Comparison of ENCODE assay signal across 10 cellular contexts in genomic region chr11:76798656-76799055, GRCh38. TPM values are rescaled to one million over a fixed set of nuclear protein-coding genes. Genes with fewer than 3 reads are reported as not detected.
A peak's percentile ranks its signal among the peaks of the same experiment; 100 is the strongest.
DNase-seq lines count a peak whose midpoint lies in the region; ATAC-seq, FAIRE-seq and TF ChIP-seq lines count a peak whose summit lies in the region.
"Had no signal": no experiment of that assay in that cellular context is flagged by ENCODE, and none has a peak within 500 bp of the region (broad histone marks: within the 10 kb centered on the region; RNA-seq: fewer than 3 reads in every experiment).

No MANE protein-coding gene starts in this region.

- intact Hi-C loops in A673 (cut with micrococcal nuclease; ENCODE audit: unreplicated experiment) (loop anchor here (1.0 kb wide), 1 partner anchor 64 kb away; no protein-coding TSS in a partner anchor), IMR-90 (cut with micrococcal nuclease) (loop anchor here (1.0 kb wide), 1 partner anchor 64 kb away; no protein-coding TSS in a partner anchor), endothelial cell of umbilical vein (cut with micrococcal nuclease) (loop anchor here (1.0 to 2.0 kb wide), 3 partner anchors 14 to 64 kb away; no protein-coding TSS in a partner anchor)

- FAIRE-seq in endothelial cell of umbilical vein (lab: Jason Lieb, UNC): no peak
- FAIRE-seq: D721Med had no signal

- peak overlapping the region in 1 of 2 experiments; percentile 51; a peak in 1 of 4 replicates for H4K8ac ChIP-seq in IMR-90 (ENCODE audit: low read depth in 2 of 2, low read length in 2 of 2)

- TF ChIP-seq CTCF in A673 (conservative IDR thresholded peaks at IDR 0.05; ENCODE audit: low read depth, low read length) (no peak), IMR-90 (conservative IDR thresholded peaks at IDR 0.05; ENCODE audit: low read depth, low read length) (no peak), endothelial cell of umbilical vein (IDR thresholded peaks at IDR 0.05; ENCODE audit: extremely low read depth in 1 of 2, insufficient read depth in 1 of 2, low read depth in 1 of 2, low read length in 2 of 2) (no peak), nephron (IDR thresholded peaks at IDR 0.05; ENCODE audit: unreplicated experiment in 3 of 3) (no peak), endothelial cell (IDR thresholded peaks at IDR 0.05; ENCODE audit: unreplicated experiment) (no peak)

- H3K56ac ChIP-seq in IMR-90 (ENCODE audit: extremely low read depth, insufficient read depth, low read length): no peak overlapping the region

- peak overlapping the region; percentile 13 to 47 (median 34) for H3K4me3 Mint-ChIP-seq in nephron
- no peak overlapping the region for H3K4me3 Mint-ChIP-seq in endothelial cell (ENCODE audit: unreplicated experiment)

- H3K27ac Mint-ChIP-seq in nephron: no peak overlapping the region
- H3K27ac Mint-ChIP-seq in endothelial cell (ENCODE audit: unreplicated experiment): no peak overlapping the region

- peaks cover 2% of the 10 kb centered on the region for H3K79me2 ChIP-seq in endothelial cell of umbilical vein (ENCODE audit: control insufficient read depth, insufficient read depth, low read length)

- POLR2A ChIA-PET in A673 (lab: Charles Lee; ENCODE audit: low non-redundant PET) (interaction anchor here (0.9 kb wide), 1 partner anchor 140 kb away, joined by 4 read pairs; no protein-coding TSS in a partner anchor), IMR-90 (lab: Charles Lee; ENCODE audit: unreplicated experiment) (no interaction called here), endothelial cell of umbilical vein (lab: Charles Lee) (interaction anchor here (1.0 kb wide), 1 partner anchor 65 kb away, joined by 3 read pairs; no protein-coding TSS in a partner anchor)

- H2AK5ac ChIP-seq in IMR-90 (ENCODE audit: low read depth, low read length): 0 out of 2 replicates have a peak overlapping the region, but pooled peaks have one; percentile 20

- peak overlapping the region; percentile 15; the same call in 1 of the 2 replicates for H3K4me2 ChIP-seq in IMR-90 (ENCODE audit: low read depth, low read length)
- H3K4me2 ChIP-seq in endothelial cell of umbilical vein (ENCODE audit: insufficient read depth, low read length): peak overlapping the region; percentile 33

- 58% methylated on average over 3 of the region's 9 CpGs; no CpG with 5 or more reads in 1 of the 2 experiments for WGBS in IMR-90 (ENCODE audit: extremely low coverage in 2 of 2, insufficient read length in 1 of 2), 2 experiments

- no peak for ATAC-seq in IMR-90 (ENCODE audit: low read depth)

- in situ Hi-C loops in IMR-90 (cut with MboI; ENCODE audit: low sequenced_read_pairs): no loop called here

- peak overlapping the region; percentile 40; the same call in 1 of the 2 replicates for H4K91ac ChIP-seq in IMR-90 (ENCODE audit: insufficient read depth, low read depth, low read length)

- peaks cover 6% of the 10 kb centered on the region for H3K27me3 Mint-ChIP-seq in nephron (ENCODE audit: low read depth)
- peaks cover 6% of the 10 kb centered on the region for H3K27me3 Mint-ChIP-seq in endothelial cell (ENCODE audit: unreplicated experiment)

- no peak overlapping the region for H3K14ac ChIP-seq in IMR-90 (replicated peaks; ENCODE audit: low read depth, low read length)

- H4K20me1 ChIP-seq in IMR-90 (ENCODE audit: insufficient read depth, low read length) (peaks cover 67% of the 10 kb centered on the region), endothelial cell of umbilical vein (replicated peaks; ENCODE audit: control insufficient read depth, extremely low read depth, insufficient read depth, low read length) (no peaks in the 10 kb centered on the region)

- peak overlapping the region; percentile 44; the same call in 1 of the 2 replicates for H3K4ac ChIP-seq in IMR-90 (ENCODE audit: low read depth, low read length)

- H2BK15ac ChIP-seq in IMR-90 (ENCODE audit: low read depth, low read length): no peak overlapping the region

- H3K9me3 ChIP-seq in A673 (ENCODE audit: low read depth, low read length, poor library complexity, severe bottlenecking) (no peaks in the 10 kb centered on the region), IMR-90 (ENCODE audit: control insufficient read depth, insufficient read depth, low read length) (no peaks in the 10 kb centered on the region), endothelial cell of umbilical vein (replicated peaks; ENCODE audit: control insufficient read depth, insufficient read depth, low read length) (no peaks in the 10 kb centered on the region)

- H2BK120ac ChIP-seq in IMR-90 (ENCODE audit: low read depth, low read length): 0 out of 2 replicates have a peak overlapping the region, but pooled peaks have one; percentile 32

- no peak overlapping the region for H4K5ac ChIP-seq in IMR-90 (ENCODE audit: low read depth, low read length)

- peak overlapping the region; percentile 83 for H2AK9ac ChIP-seq in IMR-90 (replicated peaks; ENCODE audit: low read depth, low read length, poor library complexity)

- H3K36me3 ChIP-seq in A673 (ENCODE audit: insufficient read depth, low read length, poor library complexity, severe bottlenecking) (no peaks in the 10 kb centered on the region), IMR-90 (ENCODE audit: control insufficient read depth, insufficient read depth, low read length) (peaks cover 25% of the 10 kb centered on the region), endothelial cell of umbilical vein (ENCODE audit: control insufficient read depth in 2 of 2, extremely low read depth in 1 of 2, insufficient read depth in 2 of 2, low read length in 2 of 2) (peaks cover 0 to 8% of the 10 kb centered on the region in 2 experiments)

- H2BK20ac ChIP-seq in IMR-90 (ENCODE audit: low read depth, low read length): no peak overlapping the region

- H2BK5ac ChIP-seq in IMR-90 (ENCODE audit: low read depth, low read length, poor library complexity, severe bottlenecking): no peak overlapping the region

- DNase-seq in A673 (ENCODE audit: low spot score) (no peak), IMR-90 (no peak), endothelial cell of umbilical vein (ENCODE audit: low read depth, low spot score) (no peak), NCI-H226 (no peak), NCI-H2029 treated with DMSO at 0.1 percent for 48 hours (lab: John Stamatoyannopoulos, UW) (no peak), endothelial cell (ENCODE audit: low spot score) (no peak), NCI-H446 (lab: John Stamatoyannopoulos, UW) (no peak)

- no peaks in the 10 kb centered on the region for H3K27me3 ChIP-seq in A673 (replicated peaks; ENCODE audit: insufficient read depth, low read depth, low read length, poor library complexity)
- no peaks in the 10 kb centered on the region for H3K27me3 ChIP-seq in IMR-90 (ENCODE audit: control insufficient read depth, insufficient read depth, low read length)
- H3K27me3 ChIP-seq in endothelial cell of umbilical vein (ENCODE audit: control insufficient read depth in 2 of 2, insufficient read depth in 2 of 2, low read length in 2 of 2): no peaks in the 10 kb centered on the region

- H3K36me3 Mint-ChIP-seq in nephron (ENCODE audit: low read depth) (peaks cover 10% of the 10 kb centered on the region), endothelial cell (ENCODE audit: low read depth, unreplicated experiment) (peaks cover 3% of the 10 kb centered on the region)

- no peak overlapping the region for H3K23ac ChIP-seq in IMR-90 (ENCODE audit: low read depth, low read length)

- H3K4me1 ChIP-seq in A673 (ENCODE audit: insufficient read depth, low read length, poor library complexity, severe bottlenecking): peaks cover 24% of the 10 kb centered on the region
- H3K4me1 ChIP-seq in IMR-90 (ENCODE audit: control insufficient read depth, insufficient read depth, low read length): peaks cover 25% of the 10 kb centered on the region
- H3K4me1 ChIP-seq in endothelial cell of umbilical vein (ENCODE audit: control insufficient read depth, extremely low read depth, insufficient read depth, low read length): peaks cover 7% of the 10 kb centered on the region

- CTCF ChIA-PET in A673 (lab: Charles Lee): interaction anchor here (0.6 to 4.0 kb wide), 4 partner anchors 64 to 121 kb away, joined by 3 to 31 read pairs (median 6); no protein-coding TSS in a partner anchor
- CTCF ChIA-PET in IMR-90 (lab: Yijun Ruan, JAX): interaction anchor here (0.9 to 1.3 kb wide), 2 partner anchors 55 to 64 kb away, joined by 3 to 4 read pairs; no protein-coding TSS in a partner anchor
- CTCF ChIA-PET in endothelial cell of umbilical vein (lab: Charles Lee): interaction anchor here (0.6 to 7.1 kb wide), 25 partner anchors 11 to 312 kb away, joined by 3 to 287 read pairs (median 5); no protein-coding TSS in a partner anchor

- H3K4me1 Mint-ChIP-seq in nephron (peaks cover 5% of the 10 kb centered on the region), endothelial cell (ENCODE audit: unreplicated experiment) (no peaks in the 10 kb centered on the region)

- BruUV-seq in A673 (replicated peaks; lab: Mats Ljungman, UMichigan) (no TSS peak), IMR-90 (replicated peaks; lab: Mats Ljungman, UMichigan) (no TSS peak), endothelial cell of umbilical vein (replicated peaks; lab: Mats Ljungman, UMichigan) (no TSS peak)

- dilution Hi-C loops in IMR-90 (cut with HindIII; ENCODE audit: low sequenced_read_pairs, unreplicated experiment): no loop called here
- dilution Hi-C loops in endothelial cell of umbilical vein (cut with MboI; ENCODE audit: extremely low pct_ligation_motif_present, low sequenced_read_pairs): no loop called here

- H3K27ac ChIP-seq in A673 (ENCODE audit: low read depth, low read length, poor library complexity, severe bottlenecking) (no peak overlapping the region), IMR-90 (ENCODE audit: insufficient read depth, low read length) (no peak overlapping the region), endothelial cell of umbilical vein (ENCODE audit: insufficient read depth, low read depth, low read length) (no peak overlapping the region)
- H3K27ac ChIP-seq: HL-60 had no signal

- H3K9ac ChIP-seq in IMR-90 (ENCODE audit: low read depth, low read length) (no peak overlapping the region), endothelial cell of umbilical vein (replicated peaks; ENCODE audit: extremely low read depth, insufficient read depth, low read length) (no peak overlapping the region)

- H3K79me1 ChIP-seq in IMR-90 (ENCODE audit: low read depth in 1 of 2, low read length in 2 of 2): peaks cover 5 to 20% of the 10 kb centered on the region in 2 experiments; a peak in 1 of 4 replicates

- H2AFZ ChIP-seq in IMR-90 (replicated peaks; ENCODE audit: low read length, poor library complexity) (peak overlapping the region; percentile 91), endothelial cell of umbilical vein (ENCODE audit: low read depth, low read length) (peak overlapping the region; percentile 49)

- H3K18ac ChIP-seq in IMR-90 (ENCODE audit: low read depth, low read length): no peak overlapping the region

- peak overlapping the region; percentile 23 for H3K4me3 ChIP-seq in A673 (ENCODE audit: low read depth, low read length, poor library complexity, severe bottlenecking)
- H3K4me3 ChIP-seq in IMR-90 (ENCODE audit: insufficient read depth, low read depth, low read length): no peak overlapping the region
- no peak overlapping the region for H3K4me3 ChIP-seq in endothelial cell of umbilical vein (replicated peaks in 1 of 3; ENCODE audit: insufficient read depth in 1 of 3, low read depth in 1 of 3, low read length in 3 of 3)

- TF ChIP-seq RAD21 in IMR-90 (IDR thresholded peaks at IDR 0.05; ENCODE audit: low read length): no peak

- TF ChIP-seq POLR2A in IMR-90 (IDR thresholded peaks at IDR 0.05; ENCODE audit: low read depth, low read length) (no peak), endothelial cell of umbilical vein (IDR thresholded peaks at IDR 0.05; ENCODE audit: low read depth, low read length) (no peak)

- H3K9me3 Mint-ChIP-seq in nephron: no peaks in the 10 kb centered on the region
- no peaks in the 10 kb centered on the region for H3K9me3 Mint-ChIP-seq in endothelial cell (ENCODE audit: unreplicated experiment)

- H3K9me1 ChIP-seq in IMR-90 (ENCODE audit: insufficient read depth, low read length) (peaks cover 16% of the 10 kb centered on the region), endothelial cell of umbilical vein (replicated peaks; ENCODE audit: control insufficient read depth, extremely low read depth, insufficient read depth, low read length) (no peaks in the 10 kb centered on the region)

RNA-seq across cellular contexts. Expression of gene TSKU, which starts 15.5 kb away (rescaled TPM):
- total RNA-seq in A673 (2021) (25.3 and 29.0 TPM in 2 replicates), IMR-90 (2012; rRNA removed) (6.4 and 6.8 TPM in 2 replicates), endothelial cell of umbilical vein (16.2 and 22.5 TPM in 2 replicates), endothelial cell (ENCODE audit: unreplicated experiment) (29.9 TPM)
- polyA plus RNA-seq in IMR-90 (2012; rRNA removed) (26.6 and 28.7 TPM in 2 replicates), endothelial cell of umbilical vein (21.2 and 30.2 TPM in 2 replicates)
- 13.1 and 43.5 TPM in 2 replicates for polyA plus RNA-seq in IMR-90 (2012; cell fraction: cytosol; rRNA removed)
- 11.3 and 20.6 TPM in 2 replicates for polyA plus RNA-seq in IMR-90 (2012; cell fraction: nucleus; rRNA removed; ENCODE audit: low replicate concordance)
- 13.4 and 16.3 TPM in 2 replicates for polyA plus RNA-seq in endothelial cell of umbilical vein (2011; cell fraction: cytosol; rRNA removed)
- 5.6 and 7.1 TPM in 2 replicates for polyA plus RNA-seq in endothelial cell of umbilical vein (2011; cell fraction: nucleus; rRNA removed)
- 15.4 and 22.7 TPM in 2 replicates for polyA plus RNA-seq in endothelial cell of umbilical vein (2012)
- polyA minus RNA-seq in endothelial cell of umbilical vein: 16.8 and 20.0 TPM in 2 replicates
- polyA minus RNA-seq in endothelial cell of umbilical vein (2011; cell fraction: cytosol; rRNA and poly(A)+ RNA removed): 38.3 TPM
- polyA minus RNA-seq in endothelial cell of umbilical vein (2011; cell fraction: nucleus; rRNA and poly(A)+ RNA removed): 5.4 and 6.7 TPM in 2 replicates
